In the genomic region with DNA sequence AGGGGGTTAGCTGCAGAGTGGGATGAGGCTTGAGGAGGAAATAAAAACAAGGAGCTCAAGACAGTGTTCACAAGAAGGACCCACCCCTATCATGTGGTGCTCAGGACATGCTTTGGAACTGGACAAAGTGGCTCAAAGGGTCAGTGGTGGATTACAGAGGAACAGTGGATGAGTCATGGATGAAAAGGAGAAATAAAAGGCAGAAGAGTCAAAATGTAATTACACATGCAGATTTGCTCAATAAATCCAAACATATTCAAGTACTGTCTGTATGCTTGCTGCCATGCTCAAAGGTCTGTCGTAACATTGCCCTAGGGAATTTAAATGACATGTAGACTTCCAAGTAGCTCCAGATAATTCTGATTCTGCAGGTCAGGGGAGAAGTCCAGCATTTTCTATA, we compare ENCODE assay signal across 21 cellular contexts.
DNase-seq lines count a peak whose midpoint lies in the region; ATAC-seq and TF ChIP-seq lines count a peak whose summit lies in the region.
"Had no signal": no experiment of that assay in that cellular context is flagged by ENCODE, and none has a peak within 500 bp of the region (broad histone marks: within the 10 kb centered on the region; RNA-seq: fewer than 3 reads in every experiment).

No MANE protein-coding gene starts in this region.

- no peaks in the 10 kb centered on the region for H3K36me3 Mint-ChIP-seq in endothelial cell (ENCODE audit: low read depth, unreplicated experiment)
- H3K36me3 Mint-ChIP-seq: activated naive CD4-positive, alpha-beta T cell treated with anti-CD3 and anti-CD28 coated beads, Interleukin-2, amount 50 U/mL, for 24 hours had no signal

- H3K27ac Mint-ChIP-seq in endothelial cell (ENCODE audit: unreplicated experiment) = no peak overlapping the region
- H3K27ac Mint-ChIP-seq: activated CD4-positive, alpha-beta memory T cell treated with anti-CD3 and anti-CD28 coated beads, Interleukin-2, amount 10 ng/mL, durations not matched to agents 7 days and 5 days; activated naive CD4-positive, alpha-beta T cell treated with anti-CD3 and anti-CD28 coated beads, Interleukin-2, amount 50 U/mL, for 24 hours had no signal

- H3K4me1 Mint-ChIP-seq in endothelial cell (ENCODE audit: unreplicated experiment) = peaks cover 3% of the 10 kb centered on the region
- H3K4me1 Mint-ChIP-seq: activated naive CD4-positive, alpha-beta T cell treated with anti-CD3 and anti-CD28 coated beads, Interleukin-2, amount 50 U/mL, for 24 hours had no signal

- peak; percentile 9 for DNase-seq in ELR (ENCODE audit: low read depth)
- DNase-seq in NB4 (ENCODE audit: low read depth) = peak; percentile 25
- peak; percentile 71 for DNase-seq in fibroblast of mammary gland (ENCODE audit: low read depth)
- no peak for DNase-seq in omental fat pad (ENCODE audit: low spot score)
- DNase-seq in endothelial cell (ENCODE audit: low spot score) = no peak
- no peak for DNase-seq in NCI-H510A (lab: John Stamatoyannopoulos, UW)
- DNase-seq: activated CD4-positive, alpha-beta memory T cell treated with anti-CD3 and anti-CD28 coated beads, Interleukin-2, amount 10 ng/mL, durations not matched to agents 7 days and 5 days; activated T-cell treated with anti-CD3 and anti-CD28 coated beads, Interleukin-2, amount 50 U/mL, for 4 hours; DND-41; KG1; left colon; NCI-H1105 treated with DMSO at 0.1 percent for 48 hours; NCI-H2107; NCI-H526; nucleus accumbens; retina; SHP77 treated with DMSO at 0.1 percent for 48 hours; T-helper 1 cell had no signal

- H3K9me3 Mint-ChIP-seq in endothelial cell (ENCODE audit: unreplicated experiment) = no peaks in the 10 kb centered on the region
- H3K9me3 Mint-ChIP-seq: activated CD4-positive, alpha-beta memory T cell treated with anti-CD3 and anti-CD28 coated beads, Interleukin-2, amount 10 ng/mL, durations not matched to agents 7 days and 5 days; activated naive CD4-positive, alpha-beta T cell treated with anti-CD3 and anti-CD28 coated beads, Interleukin-2, amount 50 U/mL, for 24 hours; activated T-cell treated with anti-CD3 and anti-CD28 coated beads, Interleukin-2, amount 50 U/mL, for 4 hours had no signal

- H3K4me3 Mint-ChIP-seq in endothelial cell (ENCODE audit: unreplicated experiment) = no peak overlapping the region
- H3K4me3 Mint-ChIP-seq: activated CD4-positive, alpha-beta memory T cell treated with anti-CD3 and anti-CD28 coated beads, Interleukin-2, amount 10 ng/mL, durations not matched to agents 7 days and 5 days; activated naive CD4-positive, alpha-beta T cell treated with anti-CD3 and anti-CD28 coated beads, Interleukin-2, amount 50 U/mL, for 24 hours; activated T-cell treated with anti-CD3 and anti-CD28 coated beads, Interleukin-2, amount 50 U/mL, for 4 hours had no signal

- TF ChIP-seq POLR2A in NB4 (IDR thresholded peaks at IDR 0.05; ENCODE audit: extremely low read depth, insufficient read length) = no peak

- TF ChIP-seq CTCF in NB4 (IDR thresholded peaks at IDR 0.05; ENCODE audit: low read depth, low read length) = no peak
- no peak for TF ChIP-seq CTCF in fibroblast of mammary gland (conservative IDR thresholded peaks at IDR 0.05; ENCODE audit: control insufficient read depth, insufficient read depth, low read depth, low read length)
- TF ChIP-seq CTCF in omental fat pad (IDR thresholded peaks at IDR 0.05) = no peak
- TF ChIP-seq CTCF in endothelial cell (IDR thresholded peaks at IDR 0.05; ENCODE audit: unreplicated experiment) = no peak

- ATAC-seq in omental fat pad (ENCODE audit: low FRiP score) (peak; percentile 48), HG02981 (IDR thresholded peaks at IDR 0.05; ENCODE audit: unreplicated experiment) (no peak)
- ATAC-seq: activated T-cell treated with anti-CD3 and anti-CD28 coated beads, Interleukin-2, amount 50 U/mL, for 4 hours; left colon had no signal

- H3K27me3 Mint-ChIP-seq in endothelial cell (ENCODE audit: unreplicated experiment) = no peaks in the 10 kb centered on the region

- H3K4me3 ChIP-seq in NB4 (ENCODE audit: low read depth, low read length) (no peak overlapping the region), fibroblast of mammary gland (ENCODE audit: control insufficient read depth, low read depth, low read length) (no peak overlapping the region)
- H3K4me3 ChIP-seq: coronary artery had no signal

Comparison
In these comparisons a context has a peak if more than half of its experiments do, and no peak if none do; other contexts are left out.
1. DNase-seq: peak in ELR (single experiment), NB4 (single experiment) and fibroblast of mammary gland (single experiment); none in omental fat pad (single experiment), endothelial cell (single experiment) and NCI-H510A (single experiment).